ENCODE assay signal across 10 cellular contexts in genomic region chr10:86363833-86364511, GRCh38. TPM values are rescaled to one million over a fixed set of nuclear protein-coding genes. Genes with fewer than 3 reads are reported as not detected.
DNase-seq lines count a peak whose midpoint lies in the region; ATAC-seq and TF ChIP-seq lines count a peak whose summit lies in the region.
"Had no signal": no experiment of that assay in that cellular context is flagged by ENCODE, and none has a peak within 500 bp of the region (broad histone marks: within the 10 kb centered on the region; RNA-seq: fewer than 3 reads in every experiment).

No MANE protein-coding gene starts in this region.

- H3K36me3 ChIP-seq in lower lobe of right lung, result no peaks in the 10 kb centered on the region
- no peaks in the 10 kb centered on the region for H3K36me3 ChIP-seq in suprapubic skin

- H3K9me3 ChIP-seq in lower lobe of right lung, result no peaks in the 10 kb centered on the region
- no peaks in the 10 kb centered on the region for H3K9me3 ChIP-seq in suprapubic skin

- H3K4me3 Mint-ChIP-seq in activated naive CD8-positive, alpha-beta T cell treated with anti-CD3 and anti-CD28 coated beads, Interleukin-2, amount 10 ng/mL, durations not matched to agents 7 days and 5 days, result no peak overlapping the region
- H3K4me3 Mint-ChIP-seq in activated naive CD8-positive, alpha-beta T cell treated with anti-CD3 and anti-CD28 coated beads, Interleukin-2, amount 50 U/mL, for 24 hours, result no peak overlapping the region
- peak overlapping the region; percentile 30 for H3K4me3 Mint-ChIP-seq in activated T-helper 17 cell treated with anti-CD3 and anti-CD28 coated beads, Interleukin-2, amount 50 U/mL, for 72 hours

- peak; percentile 30 for DNase-seq in activated naive CD8-positive, alpha-beta T cell treated with anti-CD3 and anti-CD28 coated beads, Interleukin-2, amount 10 ng/mL, durations not matched to agents 7 days and 5 days
- no peak for DNase-seq in activated naive CD8-positive, alpha-beta T cell treated with anti-CD3 and anti-CD28 coated beads, Interleukin-2, amount 50 U/mL, for 24 hours
- DNase-seq in lower lobe of right lung, result no peak
- DNase-seq in suprapubic skin (ENCODE audit: low spot score in 2 of 2), result peak; percentile 57 to 62
- no peak for DNase-seq in DMS79 treated with DMSO at 0.1 percent for 48 hours (lab: John Stamatoyannopoulos, UW)
- DNase-seq: CD4-positive, CD25-positive, alpha-beta regulatory T cell had no signal

- H3K27me3 ChIP-seq in lower lobe of right lung (ENCODE audit: low read depth) (peaks cover 55% of the 10 kb centered on the region), suprapubic skin (peaks cover 62% of the 10 kb centered on the region)

- H3K27ac Mint-ChIP-seq in activated naive CD8-positive, alpha-beta T cell treated with anti-CD3 and anti-CD28 coated beads, Interleukin-2, amount 10 ng/mL, durations not matched to agents 7 days and 5 days, result no peak overlapping the region
- no peak overlapping the region for H3K27ac Mint-ChIP-seq in activated naive CD8-positive, alpha-beta T cell treated with anti-CD3 and anti-CD28 coated beads, Interleukin-2, amount 50 U/mL, for 24 hours
- H3K27ac Mint-ChIP-seq in activated T-helper 17 cell treated with anti-CD3 and anti-CD28 coated beads, Interleukin-2, amount 50 U/mL, for 72 hours, result no peak overlapping the region
- H3K27ac Mint-ChIP-seq: CD4-positive, CD25-positive, alpha-beta regulatory T cell had no signal

- peaks cover 69% of the 10 kb centered on the region for H3K27me3 Mint-ChIP-seq in activated naive CD8-positive, alpha-beta T cell treated with anti-CD3 and anti-CD28 coated beads, Interleukin-2, amount 10 ng/mL, durations not matched to agents 7 days and 5 days
- H3K27me3 Mint-ChIP-seq in activated naive CD8-positive, alpha-beta T cell treated with anti-CD3 and anti-CD28 coated beads, Interleukin-2, amount 50 U/mL, for 24 hours, result peaks cover 53% of the 10 kb centered on the region
- H3K27me3 Mint-ChIP-seq in activated T-helper 17 cell treated with anti-CD3 and anti-CD28 coated beads, Interleukin-2, amount 50 U/mL, for 72 hours, result peaks cover 43% of the 10 kb centered on the region

- TF ChIP-seq EP300 in suprapubic skin (IDR thresholded peaks at IDR 0.05), result no peak

- H3K27ac ChIP-seq in lower lobe of right lung (no peak overlapping the region), suprapubic skin (no peak overlapping the region)

- no peak for ATAC-seq in activated naive CD8-positive, alpha-beta T cell treated with anti-CD3 and anti-CD28 coated beads, Interleukin-2, amount 10 ng/mL, durations not matched to agents 7 days and 5 days (ENCODE audit: low read depth)
- ATAC-seq in activated naive CD8-positive, alpha-beta T cell treated with anti-CD3 and anti-CD28 coated beads, Interleukin-2, amount 50 U/mL, for 24 hours, result no peak
- no peak for ATAC-seq in activated T-helper 17 cell treated with anti-CD3 and anti-CD28 coated beads, Interleukin-2, amount 50 U/mL, for 72 hours (replicated peaks)
- ATAC-seq in lower lobe of right lung (no peak), SK-N-SH treated with all-trans-retinoic acid at 6 μM for 48 hours (no peak), GM21367 (IDR thresholded peaks at IDR 0.05; ENCODE audit: unreplicated experiment) (no peak)

- WGBS in suprapubic skin, result 43% methylated on average over 5 of the region's 30 CpGs

- TF ChIP-seq POLR2A in suprapubic skin (IDR thresholded peaks at IDR 0.05), result no peak

- H3K36me3 Mint-ChIP-seq in activated naive CD8-positive, alpha-beta T cell treated with anti-CD3 and anti-CD28 coated beads, Interleukin-2, amount 10 ng/mL, durations not matched to agents 7 days and 5 days, result no peaks in the 10 kb centered on the region
- H3K36me3 Mint-ChIP-seq in activated naive CD8-positive, alpha-beta T cell treated with anti-CD3 and anti-CD28 coated beads, Interleukin-2, amount 50 U/mL, for 24 hours (ENCODE audit: low read depth), result no peaks in the 10 kb centered on the region
- no peaks in the 10 kb centered on the region for H3K36me3 Mint-ChIP-seq in activated T-helper 17 cell treated with anti-CD3 and anti-CD28 coated beads, Interleukin-2, amount 50 U/mL, for 72 hours (ENCODE audit: low read depth)
- H3K36me3 Mint-ChIP-seq: CD4-positive, CD25-positive, alpha-beta regulatory T cell had no signal

- TF ChIP-seq CTCF in lower lobe of right lung (IDR thresholded peaks at IDR 0.05) (no peak), suprapubic skin (IDR thresholded peaks at IDR 0.05) (no peak)

- H3K4me1 ChIP-seq in lower lobe of right lung (peaks cover 40% of the 10 kb centered on the region), suprapubic skin (peaks cover 47% of the 10 kb centered on the region)

- no peaks in the 10 kb centered on the region for H3K9me3 Mint-ChIP-seq in activated naive CD8-positive, alpha-beta T cell treated with anti-CD3 and anti-CD28 coated beads, Interleukin-2, amount 10 ng/mL, durations not matched to agents 7 days and 5 days
- H3K9me3 Mint-ChIP-seq in activated naive CD8-positive, alpha-beta T cell treated with anti-CD3 and anti-CD28 coated beads, Interleukin-2, amount 50 U/mL, for 24 hours, result no peaks in the 10 kb centered on the region
- no peaks in the 10 kb centered on the region for H3K9me3 Mint-ChIP-seq in activated T-helper 17 cell treated with anti-CD3 and anti-CD28 coated beads, Interleukin-2, amount 50 U/mL, for 72 hours
- H3K9me3 Mint-ChIP-seq: CD4-positive, CD25-positive, alpha-beta regulatory T cell had no signal

- POLR2A ChIA-PET in activated naive CD8-positive, alpha-beta T cell treated with anti-CD3 and anti-CD28 coated beads, Interleukin-2, amount 10 ng/mL, durations not matched to agents 7 days and 5 days (lab: Charles Lee), result no interaction called here

- H3K4me1 Mint-ChIP-seq in activated naive CD8-positive, alpha-beta T cell treated with anti-CD3 and anti-CD28 coated beads, Interleukin-2, amount 10 ng/mL, durations not matched to agents 7 days and 5 days, result peaks cover 9% of the 10 kb centered on the region
- H3K4me1 Mint-ChIP-seq in activated naive CD8-positive, alpha-beta T cell treated with anti-CD3 and anti-CD28 coated beads, Interleukin-2, amount 50 U/mL, for 24 hours, result peaks cover 10% of the 10 kb centered on the region
- peaks cover 6% of the 10 kb centered on the region for H3K4me1 Mint-ChIP-seq in activated T-helper 17 cell treated with anti-CD3 and anti-CD28 coated beads, Interleukin-2, amount 50 U/mL, for 72 hours

- intact Hi-C loops in lower lobe of right lung (cut with DNase I), result no loop called here

- H3K4me3 ChIP-seq in lower lobe of right lung, result peak overlapping the region; percentile 36
- H3K4me3 ChIP-seq in suprapubic skin, result peak overlapping the region; percentile 39

TF ChIP-seq in SK-N-SH treated with all-trans-retinoic acid at 6 μM for 48 hours, 23 proteins besides CTCF, POLR2A, EP300 and RAD21:
- TF ChIP-seq TSHZ2 (CRISPR knock-in tag; IDR thresholded peaks at IDR 0.05), result no peak

RNA-seq across cellular contexts. Expression of gene GRID1, which starts 2.6 kb away (rescaled TPM):
- not detected for total RNA-seq in activated naive CD8-positive, alpha-beta T cell treated with anti-CD3 and anti-CD28 coated beads, Interleukin-2, amount 10 ng/mL, durations not matched to agents 7 days and 5 days
- total RNA-seq in activated T-helper 17 cell treated with anti-CD3 and anti-CD28 coated beads, Interleukin-2, amount 50 U/mL, for 72 hours, result not detected
- total RNA-seq in lower lobe of right lung, result 2.5 TPM
- total RNA-seq in suprapubic skin, result 1 to 10 TPM; 1.8 to 3.1 (median 2.4) TPM
- total RNA-seq: CD4-positive, CD25-positive, alpha-beta regulatory T cell; M059J had no signal

Comparison
In these comparisons a context has a peak if more than half of its experiments do, and no peak if none do; other contexts are left out.
1. DNase-seq: peak in activated naive CD8-positive, alpha-beta T cell treated with anti-CD3 and anti-CD28 coated beads, Interleukin-2, amount 10 ng/mL, durations not matched to agents 7 days and 5 days (single experiment) and suprapubic skin (2 of 2); none in activated naive CD8-positive, alpha-beta T cell treated with anti-CD3 and anti-CD28 coated beads, Interleukin-2, amount 50 U/mL, for 24 hours (single experiment), lower lobe of right lung (single experiment) and DMS79 treated with DMSO at 0.1 percent for 48 hours (single experiment).